ENCODE assay signal across 8 cellular contexts in genomic region chr17:35808962-35809854, GRCh38. TPM values are rescaled to one million over a fixed set of nuclear protein-coding genes. Genes with fewer than 3 reads are reported as not detected.
A peak's percentile ranks its signal among the peaks of the same experiment; 100 is the strongest.
DNase-seq lines count a peak whose midpoint lies in the region; ATAC-seq, FAIRE-seq and TF ChIP-seq lines count a peak whose summit lies in the region.

Gene TAF15 (plus strand): TSS chr17:35809484. CDS start chr17:35809570, 86 bp downstream.

- peak; percentile 95 for DNase-seq in AG04449 (ENCODE audit: low read depth, low spot score)
- DNase-seq in NCI-H2196 (lab: John Stamatoyannopoulos, UW; ENCODE audit: unreplicated experiment), result peak; percentile 79
- peak; percentile 96 for DNase-seq in breast epithelium (ENCODE audit: low spot score in 2 of 2)
- peak; percentile 99 for DNase-seq in small intestine

- intact Hi-C loops in breast epithelium (cut with DNase I; ENCODE audit: low total_unique reads), result loop anchor here (5.0 kb wide), 1 partner anchor 42 kb away; no protein-coding TSS in a partner anchor

- FAIRE-seq in small intestine (lab: Jason Lieb, UNC), result no peak

- peak within 1 kb of the TSS; percentile 98 for H3K27ac ChIP-seq in VCaP
- H3K27ac ChIP-seq in breast epithelium, result peak within 1 kb of the TSS; percentile 92 to 97
- peak within 1 kb of the TSS; percentile 68 for H3K27ac ChIP-seq in iPS-20b (ENCODE audit: low read length)
- H3K27ac ChIP-seq in small intestine (ENCODE audit: low read depth in 1 of 2, low read length in 1 of 2), result peak within 1 kb of the TSS; percentile 84 to 96

- POLR2A ChIA-PET in AG04449 (lab: Yijun Ruan, JAX), result interaction anchor here (0.5 to 1.8 kb wide), 20 partner anchors 9 to 755 kb away, joined by 3 to 12 read pairs (median 4); partner anchors contain the start of genes GAS2L2 and MMP28

- H3K4me1 ChIP-seq in breast epithelium, result peaks cover 0 to 4% of the 10 kb centered on the region in 2 donors
- H3K4me1 ChIP-seq in iPS-20b (ENCODE audit: insufficient read depth, low read length), result peaks cover 15% of the 10 kb centered on the region
- H3K4me1 ChIP-seq in small intestine (ENCODE audit: control insufficient read depth in 2 of 2, insufficient read depth in 1 of 2, low read depth in 1 of 2, low read length in 1 of 2), result peaks cover 0 to 3% of the 10 kb centered on the region in 2 donors

- TF ChIP-seq POLR2A in breast epithelium (IDR thresholded peaks at IDR 0.05), result peak; percentile 98

- CTCF ChIA-PET in AG04449 (lab: Yijun Ruan, JAX), result interaction anchor here (0.8 to 13.3 kb wide), 23 partner anchors 8 to 436 kb away, joined by 3 to 819 read pairs (median 4); partner anchors contain the start of genes C17orf50 and SLFN11

- H3K36me3 ChIP-seq in breast epithelium (no peaks in the 10 kb centered on the region), iPS-20b (ENCODE audit: insufficient read depth, low read depth, low read length) (peaks cover 27% of the 10 kb centered on the region), small intestine (ENCODE audit: control insufficient read depth in 2 of 2, insufficient read depth in 2 of 2, low read length in 2 of 2) (no peaks in the 10 kb centered on the region)

- TF ChIP-seq CTCF in AG04449 (IDR thresholded peaks at IDR 0.05; ENCODE audit: insufficient read depth, low read length, missing control alignments) (peak; percentile 83), VCaP (conservative IDR thresholded peaks at IDR 0.05) (peak; percentile 98), breast epithelium (IDR thresholded peaks at IDR 0.05) (peak; percentile 69 to 81 (median 70))

- H3K27me3 ChIP-seq in breast epithelium (no peaks in the 10 kb centered on the region), iPS-20b (ENCODE audit: insufficient read depth, low read length) (no peaks in the 10 kb centered on the region), small intestine (ENCODE audit: control insufficient read depth in 2 of 2, insufficient read depth in 2 of 2, low read length in 2 of 2) (no peaks in the 10 kb centered on the region)

- peak within 1 kb of the TSS; percentile 98 for H3K9ac ChIP-seq in iPS-20b (ENCODE audit: low read depth, low read length)

- peak; percentile 79 for ATAC-seq in GM18870 (IDR thresholded peaks at IDR 0.05; ENCODE audit: unreplicated experiment)
- ATAC-seq in HG03135 (IDR thresholded peaks at IDR 0.05; ENCODE audit: unreplicated experiment), result peak; percentile 88

- WGBS in small intestine, 3 donors, result 0 to 1% (median 0%) methylated on average over 51 to 71 of the region's 71 CpGs

- H3K9me3 ChIP-seq in breast epithelium (no peaks in the 10 kb centered on the region), iPS-20b (ENCODE audit: insufficient read depth, low read depth, low read length) (no peaks in the 10 kb centered on the region), small intestine (ENCODE audit: control insufficient read depth, low read depth) (no peaks in the 10 kb centered on the region)

- H3K4me3 ChIP-seq in AG04449 (ENCODE audit: low read depth, low read length) (peak within 1 kb of the TSS; percentile 88), breast epithelium (peak within 1 kb of the TSS; percentile 65 to 89 (median 83)), iPS-20b (ENCODE audit: low read length) (peak within 1 kb of the TSS; percentile 97), small intestine (ENCODE audit: low read depth in 1 of 2, low read length in 2 of 2) (peak within 1 kb of the TSS; percentile 64 to 88)

RNA-seq across cellular contexts. Expression of gene TAF15, which starts in this region (rescaled TPM):
- total RNA-seq in breast epithelium, result 10 to 100 TPM; 65.5 to 76.8 (median 72.8) TPM
- polyA plus RNA-seq in small intestine, result 100 to 1,000 TPM in 2 of 3 donors, 10 to 100 TPM in 1; 70.3 to 138 (median 108) TPM

Comparison
In these comparisons a context has a peak if more than half of its experiments do, and no peak if none do; other contexts are left out.
1. Peak in every context shown above with its lines: DNase-seq, ATAC-seq, H3K4me3 ChIP-seq and H3K27ac ChIP-seq.